ENCODE assay signal across 15 cellular contexts in genomic region chr17:3800362-3801042, GRCh38. TPM values are rescaled to one million over a fixed set of nuclear protein-coding genes. Genes with fewer than 3 reads are reported as not detected.
A peak's percentile ranks its signal among the peaks of the same experiment; 100 is the strongest.
DNase-seq lines count a peak whose midpoint lies in the region; ATAC-seq and TF ChIP-seq lines count a peak whose summit lies in the region.
"Had no signal": no experiment of that assay in that cellular context is flagged by ENCODE, and none has a peak within 500 bp of the region (broad histone marks: within the 10 kb centered on the region; RNA-seq: fewer than 3 reads in every experiment).

No MANE protein-coding gene starts in this region.

- H3F3A ChIP-seq in Loucy (ENCODE audit: low read depth): no peaks in the 10 kb centered on the region

- no peak for ATAC-seq in stimulated activated effector memory CD8-positive, alpha-beta T cell treated with anti-CD3 and anti-CD28 coated beads, Interleukin-12 subunit alpha, Interleukin-12 subunit beta, amount 100 ng/mL, for 72 hours
- no peak for ATAC-seq in esophagus mucosa
- ATAC-seq: left lung had no signal

- TF ChIP-seq CTCF in Loucy (conservative IDR thresholded peaks at IDR 0.05; ENCODE audit: low read length): no peak

- no peaks in the 10 kb centered on the region for H3K79me2 ChIP-seq in Loucy (ENCODE audit: insufficient read depth, low read length)

- H3K36me3 ChIP-seq in Loucy (ENCODE audit: insufficient read depth, low read length): no peaks in the 10 kb centered on the region
- H3K36me3 ChIP-seq: colonic mucosa, left lung, thoracic aorta had no signal

- no peak overlapping the region for H2AFZ ChIP-seq in Loucy (ENCODE audit: low read length)

- H3K4me3 ChIP-seq in Loucy (ENCODE audit: low read length, poor library complexity, severe bottlenecking): no peak overlapping the region
- H3K4me3 ChIP-seq: colonic mucosa, left lung, thoracic aorta had no signal

- peaks cover 49% of the 10 kb centered on the region for H3K4me1 ChIP-seq in Loucy (ENCODE audit: insufficient read depth, low read length, poor library complexity, severe bottlenecking)
- H3K4me1 ChIP-seq: colonic mucosa had no signal

- no peaks in the 10 kb centered on the region for H3K27me3 Mint-ChIP-seq in activated CD4-positive, alpha-beta T cell treated with anti-CD3 and anti-CD28 coated beads, Interleukin-2, amount 10 ng/mL, durations not matched to agents 7 days and 5 days
- H3K27me3 Mint-ChIP-seq in immature natural killer cell (ENCODE audit: low read depth in 3 of 3): peaks cover 16 to 24% (median 17%) of the 10 kb centered on the region in 3 donors

- no peak overlapping the region for H3K4me3 Mint-ChIP-seq in activated CD4-positive, alpha-beta T cell treated with anti-CD3 and anti-CD28 coated beads, Interleukin-2, amount 10 ng/mL, durations not matched to agents 7 days and 5 days
- peak overlapping the region in 1 of 5 donors; percentile 17 for H3K4me3 Mint-ChIP-seq in immature natural killer cell
- H3K4me3 Mint-ChIP-seq in stimulated activated effector memory CD8-positive, alpha-beta T cell treated with anti-CD3 and anti-CD28 coated beads, Interleukin-12 subunit alpha, Interleukin-12 subunit beta, amount 100 ng/mL, for 72 hours: peak overlapping the region; percentile 80

- peaks cover 32% of the 10 kb centered on the region for H3K4me1 Mint-ChIP-seq in activated CD4-positive, alpha-beta T cell treated with anti-CD3 and anti-CD28 coated beads, Interleukin-2, amount 10 ng/mL, durations not matched to agents 7 days and 5 days
- peaks cover 42 to 46% of the 10 kb centered on the region in 2 donors for H3K4me1 Mint-ChIP-seq in immature natural killer cell
- peaks cover 81% of the 10 kb centered on the region for H3K4me1 Mint-ChIP-seq in stimulated activated effector memory CD8-positive, alpha-beta T cell treated with anti-CD3 and anti-CD28 coated beads, Interleukin-12 subunit alpha, Interleukin-12 subunit beta, amount 100 ng/mL, for 72 hours

- CTCF ChIA-PET in activated CD4-positive, alpha-beta T cell treated with anti-CD3 and anti-CD28 coated beads, Interleukin-2, amount 10 ng/mL, durations not matched to agents 7 days and 5 days (lab: Charles Lee): interaction anchor here (0.7 to 1.8 kb wide), 4 partner anchors 31 to 67 kb away, joined by 3 to 6 read pairs (median 4); no protein-coding TSS in a partner anchor

- no peaks in the 10 kb centered on the region for H3K9me2 ChIP-seq in Loucy (replicated peaks; ENCODE audit: low read depth, low read length)

- H3K9me3 ChIP-seq in Loucy (ENCODE audit: insufficient read depth, low read depth, low read length): no peaks in the 10 kb centered on the region
- H3K9me3 ChIP-seq: colonic mucosa, left lung, thoracic aorta had no signal

- no peaks in the 10 kb centered on the region for H3K36me3 Mint-ChIP-seq in activated CD4-positive, alpha-beta T cell treated with anti-CD3 and anti-CD28 coated beads, Interleukin-2, amount 10 ng/mL, durations not matched to agents 7 days and 5 days (ENCODE audit: low read depth)
- H3K36me3 Mint-ChIP-seq in immature natural killer cell: peaks cover 0 to 6% (median 5%) of the 10 kb centered on the region in 3 donors
- H3K36me3 Mint-ChIP-seq in stimulated activated effector memory CD8-positive, alpha-beta T cell treated with anti-CD3 and anti-CD28 coated beads, Interleukin-12 subunit alpha, Interleukin-12 subunit beta, amount 100 ng/mL, for 72 hours: peaks cover 37% of the 10 kb centered on the region

- peak overlapping the region; percentile 9 for H3K27ac Mint-ChIP-seq in activated CD4-positive, alpha-beta T cell treated with anti-CD3 and anti-CD28 coated beads, Interleukin-2, amount 10 ng/mL, durations not matched to agents 7 days and 5 days
- peak overlapping the region in 4 of 6 donors; percentile 10 to 82 (median 70) for H3K27ac Mint-ChIP-seq in immature natural killer cell
- peak overlapping the region; percentile 88 for H3K27ac Mint-ChIP-seq in stimulated activated effector memory CD8-positive, alpha-beta T cell treated with anti-CD3 and anti-CD28 coated beads, Interleukin-12 subunit alpha, Interleukin-12 subunit beta, amount 100 ng/mL, for 72 hours

- H3K4me2 ChIP-seq in Loucy (ENCODE audit: low read depth, low read length, poor library complexity, severe bottlenecking): no peak overlapping the region

- no peaks in the 10 kb centered on the region for H3K27me3 ChIP-seq in Loucy (ENCODE audit: insufficient read depth, low read length, poor library complexity, severe bottlenecking)
- H3K27me3 ChIP-seq: colonic mucosa, left lung had no signal

- no peaks in the 10 kb centered on the region for H4K20me1 ChIP-seq in Loucy (ENCODE audit: insufficient read depth, low read length, poor library complexity, severe bottlenecking)

- peak overlapping the region; percentile 25 for H3K9ac ChIP-seq in Loucy (ENCODE audit: low read depth, low read length, poor library complexity, severe bottlenecking)

- POLR2A ChIA-PET in activated CD4-positive, alpha-beta T cell treated with anti-CD3 and anti-CD28 coated beads, Interleukin-2, amount 10 ng/mL, durations not matched to agents 7 days and 5 days (lab: Charles Lee): no interaction called here

- in situ Hi-C loops in KBM-7 (cut with MboI; ENCODE audit: low pct_unique_long_range_greater_than_20kb, low sequenced_read_pairs): no loop called here

- H3K9me3 Mint-ChIP-seq in activated CD4-positive, alpha-beta T cell treated with anti-CD3 and anti-CD28 coated beads, Interleukin-2, amount 10 ng/mL, durations not matched to agents 7 days and 5 days: no peaks in the 10 kb centered on the region
- no peaks in the 10 kb centered on the region for H3K9me3 Mint-ChIP-seq in immature natural killer cell
- no peaks in the 10 kb centered on the region for H3K9me3 Mint-ChIP-seq in stimulated activated effector memory CD8-positive, alpha-beta T cell treated with anti-CD3 and anti-CD28 coated beads, Interleukin-12 subunit alpha, Interleukin-12 subunit beta, amount 100 ng/mL, for 72 hours

- DNase-seq in activated CD4-positive, alpha-beta T cell treated with anti-CD3 and anti-CD28 coated beads, Interleukin-2, amount 10 ng/mL, durations not matched to agents 7 days and 5 days: no peak
- no peak for DNase-seq in activated CD4-positive, alpha-beta T cell treated with anti-CD3 and anti-CD28 coated beads, Interleukin-2, amount 50 U/mL, for 48 hours
- DNase-seq in immature natural killer cell (no peak), NCI-H526 treated with DMSO at 0.1 percent for 48 hours (lab: John Stamatoyannopoulos, UW) (no peak), KBM-7 (no peak)
- DNase-seq in stimulated activated effector memory CD8-positive, alpha-beta T cell treated with anti-CD3 and anti-CD28 coated beads, Interleukin-12 subunit alpha, Interleukin-12 subunit beta, amount 100 ng/mL, for 72 hours (ENCODE audit: low spot score in 2 of 2): no peak
- DNase-seq: activated gamma-delta T cell treated with Interleukin-2 at 50 U/mL for 16 hours, colonic mucosa, HCEC 1CT, left lung, NCI-H1694, NCI-H345 had no signal

RNA-seq across cellular contexts. Expression of gene ITGAE, which starts 0.5 kb away (rescaled TPM):
- 10 to 100 TPM; 18.3 to 20.9 TPM for total RNA-seq in activated CD4-positive, alpha-beta T cell treated with anti-CD3 and anti-CD28 coated beads, Interleukin-2, amount 10 ng/mL, durations not matched to agents 7 days and 5 days
- polyA plus RNA-seq in immature natural killer cell: 10 to 100 TPM; 68.2 to 81.9 (median 81.8) TPM
- 19.4 TPM for total RNA-seq in esophagus mucosa

RNA-seq across cellular contexts. Expression of gene NCBP3, which starts 45.5 kb away (rescaled TPM):
- 10 to 100 TPM; 43.6 to 43.7 TPM for total RNA-seq in activated CD4-positive, alpha-beta T cell treated with anti-CD3 and anti-CD28 coated beads, Interleukin-2, amount 10 ng/mL, durations not matched to agents 7 days and 5 days
- 10 to 100 TPM in 2 of 3 donors, 1 to 10 TPM in 1; 5.7 to 18.3 (median 11.5) TPM for polyA plus RNA-seq in immature natural killer cell
- total RNA-seq in esophagus mucosa: 14.9 TPM

Comparison
In these comparisons a context has a peak if more than half of its experiments do, and no peak if none do; other contexts are left out.
1. H3K27ac Mint-ChIP-seq: peak in every context shown above with its lines; median percentile 88 in stimulated activated effector memory CD8-positive, alpha-beta T cell treated with anti-CD3 and anti-CD28 coated beads, Interleukin-12 subunit alpha, Interleukin-12 subunit beta, amount 100 ng/mL, for 72 hours; 70 in immature natural killer cell; 9 in activated CD4-positive, alpha-beta T cell treated with anti-CD3 and anti-CD28 coated beads, Interleukin-2, amount 10 ng/mL, durations not matched to agents 7 days and 5 days.